Comparison of ENCODE assay signal across 15 cellular contexts in genomic region chr22:29856496-29856895, GRCh38. TPM values are rescaled to one million over a fixed set of nuclear protein-coding genes. Genes with fewer than 3 reads are reported as not detected.
DNase-seq lines count a peak whose midpoint lies in the region; ATAC-seq and TF ChIP-seq lines count a peak whose summit lies in the region.
"Had no signal": no experiment of that assay in that cellular context is flagged by ENCODE, and none has a peak within 500 bp of the region (broad histone marks: within the 10 kb centered on the region; RNA-seq: fewer than 3 reads in every experiment).

No MANE protein-coding gene starts in this region.

- no peak overlapping the region for H3K27ac Mint-ChIP-seq in endodermal cell
- H3K27ac Mint-ChIP-seq in glutamatergic neuron (ENCODE audit: unreplicated experiment): no peak overlapping the region
- H3K27ac Mint-ChIP-seq: CD4-positive, alpha-beta T cell had no signal

- in situ Hi-C loops in mammary epithelial cell (cut with MboI; ENCODE audit: low sequenced_read_pairs in 2 of 2): no loop called here

- no TSS peak for BruUV-seq in mammary epithelial cell (replicated peaks; lab: Mats Ljungman, UMichigan)

- no peak for DNase-seq in mammary epithelial cell
- DNase-seq in breast epithelium (ENCODE audit: low spot score in 2 of 2): no peak
- DNase-seq in right cardiac atrium: no peak
- DNase-seq in Right ventricle myocardium inferior (ENCODE audit: missing footprints): no peak
- peak; percentile 1 for DNase-seq in endodermal cell
- DNase-seq in stimulated activated CD4-positive, alpha-beta T cell treated with anti-CD3 and anti-CD28 coated beads, Interleukin-4, amount 100 ng/mL, for 24 hours: no peak
- DNase-seq in glutamatergic neuron: no peak
- DNase-seq: 8988T; Calu3; CD4-positive, alpha-beta T cell; DMS 273 treated with DMSO at 0.1 percent for 48 hours; H7 had no signal

- WGBS in mammary epithelial cell (ENCODE audit: low coverage, missing lambda C conversion rate): 89% methylated on average over 3 of the region's 3 CpGs
- 49% methylated on average over 3 of the region's 3 CpGs for WGBS in right cardiac atrium
- WGBS in endodermal cell (ENCODE audit: insufficient coverage in 1 of 2, insufficient read length in 1 of 2), 2 experiments: 89 to 93% methylated on average over 3 of the region's 3 CpGs

- intact Hi-C loops in mammary epithelial cell (cut with micrococcal nuclease): no loop called here
- intact Hi-C loops in breast epithelium (cut with DNase I; ENCODE audit: low total_unique reads): no loop called here
- intact Hi-C loops in right cardiac atrium (cut with DNase I): no loop called here
- intact Hi-C loops in Right ventricle myocardium inferior (cut with DNase I): no loop called here

- CTCF ChIA-PET in mammary epithelial cell (lab: Charles Lee; ENCODE audit: low non-redundant PET): no interaction called here

- H3K9ac ChIP-seq in mammary epithelial cell (ENCODE audit: insufficient read depth, low read length) (no peak overlapping the region), endodermal cell (ENCODE audit: extremely low read depth, low read length, poor library complexity, severe bottlenecking) (no peak overlapping the region), skeletal muscle tissue (ENCODE audit: low read depth in 1 of 3, low read length in 3 of 3) (no peak overlapping the region)
- H3K9ac ChIP-seq: BLaER1 treated with 17β-estradiol and CSF1 and Interleukin-3, amounts not matched to agents 10 nM and 100 nM; GM23248 had no signal

- no peaks in the 10 kb centered on the region for H3K36me3 Mint-ChIP-seq in endodermal cell (ENCODE audit: low read depth)
- H3K36me3 Mint-ChIP-seq in glutamatergic neuron (ENCODE audit: unreplicated experiment): no peaks in the 10 kb centered on the region

- no peaks in the 10 kb centered on the region for H3K36me3 ChIP-seq in mammary epithelial cell (ENCODE audit: insufficient read depth, low read length)
- H3K36me3 ChIP-seq in breast epithelium: no peaks in the 10 kb centered on the region
- H3K36me3 ChIP-seq in endodermal cell (ENCODE audit: control insufficient read depth, insufficient read depth, low read length): no peaks in the 10 kb centered on the region
- no peaks in the 10 kb centered on the region for H3K36me3 ChIP-seq in skeletal muscle tissue (ENCODE audit: control insufficient read depth in 3 of 3, insufficient read depth in 3 of 3, low read length in 3 of 3)
- H3K36me3 ChIP-seq: BLaER1 treated with 17β-estradiol and CSF1 and Interleukin-3, amounts not matched to agents 10 nM and 100 nM had no signal

- H3K4me2 ChIP-seq in mammary epithelial cell (ENCODE audit: insufficient read depth, low read depth, low read length): no peak overlapping the region
- H3K4me2 ChIP-seq: BLaER1 treated with 17β-estradiol and CSF1 and Interleukin-3, amounts not matched to agents 10 nM and 100 nM had no signal

- TF ChIP-seq POLR2A in breast epithelium (IDR thresholded peaks at IDR 0.05): no peak

- H3K4me1 Mint-ChIP-seq in endodermal cell (no peaks in the 10 kb centered on the region), glutamatergic neuron (ENCODE audit: low read depth, unreplicated experiment) (no peaks in the 10 kb centered on the region)

- H4K20me1 ChIP-seq in mammary epithelial cell (ENCODE audit: insufficient read depth, low read length): no peaks in the 10 kb centered on the region
- H4K20me1 ChIP-seq: BLaER1 treated with 17β-estradiol and CSF1 and Interleukin-3, amounts not matched to agents 10 nM and 100 nM had no signal

- H3K4me1 ChIP-seq in mammary epithelial cell (ENCODE audit: insufficient read depth, low read length) (no peaks in the 10 kb centered on the region), breast epithelium (no peaks in the 10 kb centered on the region), right cardiac atrium (ENCODE audit: control insufficient read depth, insufficient read depth, low read length) (no peaks in the 10 kb centered on the region), endodermal cell (ENCODE audit: control insufficient read depth, insufficient read depth, low read length) (no peaks in the 10 kb centered on the region), skeletal muscle tissue (ENCODE audit: control insufficient read depth in 3 of 3, insufficient read depth in 3 of 3, low read length in 3 of 3) (peaks cover 18 to 20% (median 19%) of the 10 kb centered on the region in 3 donors)

- no peak overlapping the region for H3K27ac ChIP-seq in mammary epithelial cell (ENCODE audit: insufficient read depth, low read depth, low read length)
- no peak overlapping the region for H3K27ac ChIP-seq in breast epithelium
- peak overlapping the region; percentile 43 for H3K27ac ChIP-seq in right cardiac atrium (ENCODE audit: low read length)
- H3K27ac ChIP-seq in endodermal cell (ENCODE audit: low read depth, low read length): no peak overlapping the region
- H3K27ac ChIP-seq in skeletal muscle tissue (ENCODE audit: low read depth, low read length): peak overlapping the region; percentile 85
- H3K27ac ChIP-seq: GM23248 had no signal

- H2AFZ ChIP-seq in mammary epithelial cell (ENCODE audit: low read depth, low read length): peak overlapping the region; percentile 25
- H2AFZ ChIP-seq: GM23248 had no signal

- H3K27me3 Mint-ChIP-seq in endodermal cell (ENCODE audit: insufficient read depth) (peaks cover 3% of the 10 kb centered on the region), glutamatergic neuron (ENCODE audit: unreplicated experiment) (no peaks in the 10 kb centered on the region)

- H3K79me2 ChIP-seq in mammary epithelial cell (ENCODE audit: insufficient read depth, low read length): no peaks in the 10 kb centered on the region

- H3K9me3 Mint-ChIP-seq in endodermal cell (no peaks in the 10 kb centered on the region), glutamatergic neuron (ENCODE audit: unreplicated experiment) (peaks cover 2% of the 10 kb centered on the region)
- H3K9me3 Mint-ChIP-seq: CD4-positive, alpha-beta T cell had no signal

- no peak overlapping the region for H3K4me3 ChIP-seq in mammary epithelial cell (replicated peaks in 1 of 3; ENCODE audit: insufficient read depth in 1 of 3, low read depth in 2 of 3, low read length in 3 of 3)
- H3K4me3 ChIP-seq in breast epithelium: no peak overlapping the region
- no peak overlapping the region for H3K4me3 ChIP-seq in right cardiac atrium (ENCODE audit: low read length)
- no peak overlapping the region for H3K4me3 ChIP-seq in endodermal cell (ENCODE audit: low read length)
- H3K4me3 ChIP-seq in skeletal muscle tissue (ENCODE audit: low read length in 3 of 3): no peak overlapping the region
- H3K4me3 ChIP-seq: BLaER1 treated with 17β-estradiol and CSF1 and Interleukin-3, amounts not matched to agents 10 nM and 100 nM; GM23248 had no signal

- no peak overlapping the region for H3K4me3 Mint-ChIP-seq in endodermal cell
- no peak overlapping the region for H3K4me3 Mint-ChIP-seq in glutamatergic neuron (ENCODE audit: unreplicated experiment)
- H3K4me3 Mint-ChIP-seq: CD4-positive, alpha-beta T cell had no signal

- no peaks in the 10 kb centered on the region for H3K27me3 ChIP-seq in mammary epithelial cell (ENCODE audit: insufficient read depth, low read length)
- H3K27me3 ChIP-seq in breast epithelium: no peaks in the 10 kb centered on the region
- H3K27me3 ChIP-seq in right cardiac atrium (ENCODE audit: control insufficient read depth, insufficient read depth): no peaks in the 10 kb centered on the region
- H3K27me3 ChIP-seq in endodermal cell (ENCODE audit: control insufficient read depth, insufficient read depth, low read length, poor library complexity, severe bottlenecking): no peaks in the 10 kb centered on the region
- no peaks in the 10 kb centered on the region for H3K27me3 ChIP-seq in skeletal muscle tissue (ENCODE audit: control insufficient read depth in 3 of 3, insufficient read depth in 3 of 3, low read length in 3 of 3)
- H3K27me3 ChIP-seq: BLaER1 treated with 17β-estradiol and CSF1 and Interleukin-3, amounts not matched to agents 10 nM and 100 nM had no signal

- H3K9me3 ChIP-seq in mammary epithelial cell (replicated peaks; ENCODE audit: insufficient read depth, low read length) (no peaks in the 10 kb centered on the region), breast epithelium (no peaks in the 10 kb centered on the region), right cardiac atrium (ENCODE audit: control insufficient read depth, low read length) (no peaks in the 10 kb centered on the region), endodermal cell (ENCODE audit: control insufficient read depth, low read length) (no peaks in the 10 kb centered on the region), skeletal muscle tissue (ENCODE audit: control insufficient read depth in 3 of 3, low read length in 3 of 3) (no peaks in the 10 kb centered on the region)

- ATAC-seq in right cardiac atrium (no peak), Right ventricle myocardium inferior (no peak)

- dilution Hi-C loops in mammary epithelial cell (cut with HindIII; ENCODE audit: low sequenced_read_pairs): no loop called here

- no peak for TF ChIP-seq CTCF in mammary epithelial cell (conservative IDR thresholded peaks at IDR 0.05 in 1 of 2, IDR thresholded peaks at IDR 0.05 in 1 of 2; ENCODE audit: extremely low read depth in 1 of 2, insufficient read depth in 1 of 2, low read depth in 1 of 2, low read length in 2 of 2)
- no peak for TF ChIP-seq CTCF in breast epithelium (IDR thresholded peaks at IDR 0.05)
- no peak for TF ChIP-seq CTCF in endodermal cell (conservative IDR thresholded peaks at IDR 0.05)
- TF ChIP-seq CTCF in glutamatergic neuron (IDR thresholded peaks at IDR 0.05; ENCODE audit: partially characterized antibody, unreplicated experiment): no peak

RNA-seq across cellular contexts. Expression of gene ASCC2, which starts 18.4 kb away (rescaled TPM):
- total RNA-seq in mammary epithelial cell: 10 to 100 TPM; 41.3 to 72.2 TPM
- polyA plus RNA-seq in mammary epithelial cell: 41.7 TPM
- polyA minus RNA-seq in mammary epithelial cell: 155 TPM
- 10 to 100 TPM; 37.0 to 60.3 (median 45.8) TPM for total RNA-seq in breast epithelium
- total RNA-seq in right cardiac atrium: 10 to 100 TPM; 31.2 to 41.4 (median 40.2) TPM
- 29.2 TPM for polyA plus RNA-seq in right cardiac atrium
- total RNA-seq in Right ventricle myocardium inferior: 33.8 TPM
- 10 to 100 TPM; 44.2 to 45.5 TPM for total RNA-seq in endodermal cell
- 40.8 TPM for polyA plus RNA-seq in endodermal cell (2013, experiment 1 of 2)
- 41.3 TPM for polyA plus RNA-seq in endodermal cell (2013, experiment 2 of 2)
- 15.7 TPM for total RNA-seq in skeletal muscle tissue
- 67.8 TPM for total RNA-seq in glutamatergic neuron (ENCODE audit: unreplicated experiment)

RNA-seq across cellular contexts. Expression of gene MTMR3, which starts 26.5 kb away (rescaled TPM):
- total RNA-seq in mammary epithelial cell (10 to 100 TPM; 34.1 to 67.2 TPM), breast epithelium (10 to 100 TPM; 57.0 to 90.0 (median 67.2) TPM), right cardiac atrium (10 to 100 TPM; 30.3 to 38.0 (median 33.6) TPM), Right ventricle myocardium inferior (32.3 TPM), endodermal cell (10 to 100 TPM; 30.9 to 41.3 TPM), skeletal muscle tissue (38.6 TPM), glutamatergic neuron (ENCODE audit: unreplicated experiment) (51.7 TPM)
- polyA plus RNA-seq in mammary epithelial cell (11.1 TPM), right cardiac atrium (9.5 TPM)
- 35.4 TPM for polyA minus RNA-seq in mammary epithelial cell
- polyA plus RNA-seq in endodermal cell (2013, experiment 1 of 2): 26.3 TPM
- 24.8 TPM for polyA plus RNA-seq in endodermal cell (2013, experiment 2 of 2)

Comparison
In these comparisons a context has a peak if more than half of its experiments do, and no peak if none do; other contexts are left out.
1. H3K27ac ChIP-seq: peak in right cardiac atrium (single experiment) and skeletal muscle tissue (single experiment); none in mammary epithelial cell (single experiment), breast epithelium (0 of 2) and endodermal cell (single experiment).